ENCODE assay signal across 16 cellular contexts in genomic region chr7:144529269-144529926, GRCh38.
A peak's percentile ranks its signal among the peaks of the same experiment; 100 is the strongest.
DNase-seq lines count a peak whose midpoint lies in the region; ATAC-seq, FAIRE-seq and TF ChIP-seq lines count a peak whose summit lies in the region.
"Had no signal": no experiment of that assay in that cellular context is flagged by ENCODE, and none has a peak within 500 bp of the region (broad histone marks: within the 10 kb centered on the region; RNA-seq: fewer than 3 reads in every experiment).

No MANE protein-coding gene starts in this region.

- no peaks in the 10 kb centered on the region for H3K36me3 ChIP-seq in ovary

- TF ChIP-seq EP300 in ovary (IDR thresholded peaks at IDR 0.05) = no peak

- H3K27me3 ChIP-seq in ovary = no peaks in the 10 kb centered on the region

- DNase-seq in GM12891 (ENCODE audit: insufficient read length, low spot score) (peak; percentile 25), ovary (no peak), NCI-H2196 treated with DMSO at 0.1 percent for 48 hours (lab: John Stamatoyannopoulos, UW; ENCODE audit: unreplicated experiment) (no peak)
- no peak for DNase-seq in activated effector memory CD4-positive, alpha-beta T cell treated with Interleukin-2 at 50 U/mL for 16 hours
- no peak for DNase-seq in stimulated activated CD4-positive, alpha-beta T cell treated with anti-CD3 and anti-CD28 coated beads, Interleukin-2, amount 100 ng/mL, for 48 hours
- DNase-seq: activated CD4-positive, CD25-positive, alpha-beta regulatory T cell treated with anti-CD3 and anti-CD28 coated beads, Interleukin-2, amount 50 U/mL, for 72 hours; activated naive CD8-positive, alpha-beta T cell treated with anti-CD3 and anti-CD28 coated beads, Interleukin-2, amount 10 ng/mL, durations not matched to agents 7 days and 5 days; naive B cell; NCI-H1930; SHP77; substantia nigra had no signal

- no peak for TF ChIP-seq CTCF in ovary (IDR thresholded peaks at IDR 0.05)

- peak; percentile 98 for ATAC-seq in GM19372 (IDR thresholded peaks at IDR 0.05; ENCODE audit: low read depth, unreplicated experiment)
- peak; percentile 97 for ATAC-seq in HG02798 (IDR thresholded peaks at IDR 0.05; ENCODE audit: poor library complexity, unreplicated experiment)
- ATAC-seq in HG03520 (IDR thresholded peaks at IDR 0.05; ENCODE audit: unreplicated experiment) = peak; percentile 99

- H3K27ac ChIP-seq in ovary = no peak overlapping the region

- H3K4me3 ChIP-seq in ovary = no peak overlapping the region

- no peak for TF ChIP-seq POLR2A in GM12891 (IDR thresholded peaks at IDR 0.05; ENCODE audit: low read depth, low read length)
- TF ChIP-seq POLR2A in ovary (IDR thresholded peaks at IDR 0.05) = no peak

- no peaks in the 10 kb centered on the region for H3K9me3 ChIP-seq in ovary

- intact Hi-C loops in ovary (cut with DNase I) = no loop called here

- H3K4me1 ChIP-seq in ovary (ENCODE audit: insufficient read depth) = no peaks in the 10 kb centered on the region

- FAIRE-seq in GM12891 (lab: Jason Lieb, UNC) = peak; percentile 92
- FAIRE-seq: endometrium, G401.6 had no signal

- WGBS in ovary, 3 donors = 42 to 62% (median 59%) methylated on average over 3 of the region's 3 CpGs

TF ChIP-seq in GM12891, 5 proteins besides CTCF, POLR2A, EP300 and RAD21:
- TF ChIP-seq SPI1 (IDR thresholded peaks at IDR 0.05; ENCODE audit: low read depth, low read length) = peak; percentile 42; the same call in 1 of the 2 replicates
- no peak for TF ChIP-seq TAF1 (IDR thresholded peaks at IDR 0.05; ENCODE audit: low read depth, low read length)
